ENCODE assay signal across 8 cellular contexts in the genomic region with DNA sequence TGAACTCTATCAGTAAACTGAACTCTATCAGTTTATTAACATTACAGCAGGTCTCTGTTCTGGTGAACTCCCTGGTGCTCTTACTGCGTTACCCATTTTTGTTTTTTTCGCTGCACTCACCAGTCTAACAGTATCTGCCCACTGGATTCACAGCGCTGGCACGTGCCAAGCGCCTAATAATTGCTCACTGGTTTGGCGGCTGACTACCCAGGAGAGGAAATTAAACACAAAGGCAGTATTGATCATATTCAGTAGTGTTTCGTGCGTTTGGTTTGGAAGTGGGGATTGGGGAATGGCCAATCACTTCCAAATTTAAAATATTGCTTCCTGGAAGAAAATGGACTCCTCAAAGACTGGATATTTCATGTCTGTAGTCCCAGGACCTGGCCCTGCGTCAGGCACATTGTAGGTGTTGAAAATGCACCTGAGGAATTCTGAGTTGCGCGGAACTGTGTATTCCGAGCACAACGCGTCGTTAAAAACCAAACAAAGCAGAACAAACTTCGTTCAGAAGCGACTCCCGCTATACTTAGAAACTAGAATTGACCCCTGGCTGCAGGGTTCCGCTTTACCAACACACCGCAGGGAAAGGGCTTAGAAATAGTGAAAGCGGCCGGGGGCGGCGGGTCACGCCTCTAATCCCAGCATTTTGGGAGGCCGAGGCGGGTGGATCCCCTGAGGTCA. TPM values are rescaled to one million over a fixed set of nuclear protein-coding genes. Genes with fewer than 3 reads are reported as not detected.
DNase-seq lines count a peak whose midpoint lies in the region; ATAC-seq and TF ChIP-seq lines count a peak whose summit lies in the region.

No MANE protein-coding gene starts in this region.

- peak overlapping the region; percentile 86 to 93 (median 91) for H3K27ac ChIP-seq in adrenal gland
- H3K27ac ChIP-seq in right atrium auricular region = peak overlapping the region; percentile 83 to 84
- peak overlapping the region; percentile 89 for H3K27ac ChIP-seq in rectal smooth muscle tissue (ENCODE audit: low read depth, low read length)

- WGBS in adrenal gland, 4 donors = 0 to 1% (median 1%) methylated on average over 27 of the region's 27 CpGs

- peaks cover 0 to 31% of the 10 kb centered on the region in 2 donors for H3K36me3 ChIP-seq in adrenal gland (replicated peaks in 1 of 2)
- peaks cover 27% of the 10 kb centered on the region for H3K36me3 ChIP-seq in right atrium auricular region
- H3K36me3 ChIP-seq in rectal smooth muscle tissue (ENCODE audit: control insufficient read depth, insufficient read depth, low read length) = peaks cover 17% of the 10 kb centered on the region

- H3K4me3 ChIP-seq in adrenal gland (peak overlapping the region; percentile 17 to 89 (median 84)), right atrium auricular region (peak overlapping the region; percentile 87 to 91), rectal smooth muscle tissue (ENCODE audit: low read length) (peak overlapping the region; percentile 79)

- TF ChIP-seq CTCF in adrenal gland (IDR thresholded peaks at IDR 0.05) (peak in 1 of 6 experiments; percentile 6), right atrium auricular region (IDR thresholded peaks at IDR 0.05) (no peak)

- H3K9ac ChIP-seq in rectal smooth muscle tissue (ENCODE audit: low read length) = peak overlapping the region; percentile 60

- intact Hi-C loops in adrenal gland (cut with DNase I) = no loop called here

- peaks cover 15 to 35% of the 10 kb centered on the region in 2 donors for H3K4me1 ChIP-seq in adrenal gland (replicated peaks in 1 of 2)
- H3K4me1 ChIP-seq in right atrium auricular region = peaks cover 0 to 36% of the 10 kb centered on the region in 2 donors
- H3K4me1 ChIP-seq in rectal smooth muscle tissue (ENCODE audit: control insufficient read depth, insufficient read depth, low read length) = peaks cover 24% of the 10 kb centered on the region

- peak; percentile 49 for TF ChIP-seq POLR2A in GM19099 (IDR thresholded peaks at IDR 0.05; ENCODE audit: extremely low read depth, insufficient read length, low read depth)
- peak in 1 of 2 donors; percentile 65 for TF ChIP-seq POLR2A in adrenal gland (IDR thresholded peaks at IDR 0.05)

- no peaks in the 10 kb centered on the region for H3K27me3 ChIP-seq in adrenal gland
- no peaks in the 10 kb centered on the region for H3K27me3 ChIP-seq in right atrium auricular region
- no peaks in the 10 kb centered on the region for H3K27me3 ChIP-seq in rectal smooth muscle tissue (ENCODE audit: control insufficient read depth, insufficient read depth, low read length)

- H3K9me3 ChIP-seq in adrenal gland (replicated peaks in 1 of 3) = no peaks in the 10 kb centered on the region
- no peaks in the 10 kb centered on the region for H3K9me3 ChIP-seq in right atrium auricular region

- DNase-seq in C1 segment of cervical spinal cord (lab: John Stamatoyannopoulos, UW) = peak in 12 of 14 donors; percentile 27 to 84 (median 60)
- DNase-seq in RPMI7951 (ENCODE audit: low read depth) = peak; percentile 62
- peak; percentile 38 to 67 (median 52) for DNase-seq in adrenal gland
- DNase-seq in right atrium auricular region (ENCODE audit: low spot score) = peak; percentile 64

- ATAC-seq in HG03439 (IDR thresholded peaks at IDR 0.05; ENCODE audit: unreplicated experiment) = peak; percentile 21
- no peak for ATAC-seq in esophagus mucosa

RNA-seq across cellular contexts. Expression of a gene that starts 1.1 kb away (rescaled TPM):
- total RNA-seq in RPMI7951 (2014; rRNA removed; shearing (Covaris generic)) = 2,174 and 2,304 TPM in 2 replicates
- total RNA-seq in adrenal gland = 1,000 to 10,000 TPM in 2 of 8 donors, 100 to 1,000 TPM in 6; 686 to 1,861 (median 832) TPM
- polyA plus RNA-seq in adrenal gland = 1,000 to 10,000 TPM in 1 of 3 donors, 100 to 1,000 TPM in 2; 901 to 1,022 (median 931) TPM
- 1,000 to 10,000 TPM in 1 of 2 donors, 100 to 1,000 TPM in 1; 609 to 1,510 TPM for total RNA-seq in right atrium auricular region
- total RNA-seq in esophagus mucosa = 1,299 TPM

RNA-seq across cellular contexts. Expression of a gene that starts 14.9 kb away (rescaled TPM):
- total RNA-seq in RPMI7951 (2014; rRNA removed; shearing (Covaris generic)) = 14.6 and 14.9 TPM in 2 replicates
- 10 to 100 TPM in 7 of 8 donors, 1 to 10 TPM in 1; 8.7 to 32.8 (median 14.9) TPM for total RNA-seq in adrenal gland
- polyA plus RNA-seq in adrenal gland = 10 to 100 TPM; 10.1 to 10.5 (median 10.2) TPM
- total RNA-seq in right atrium auricular region = 1 to 10 TPM; 3.2 to 3.9 TPM
- total RNA-seq in esophagus mucosa = 12.8 TPM

RNA-seq across cellular contexts. Expression of a gene that starts 55.6 kb away (rescaled TPM):
- total RNA-seq in RPMI7951 (2014; rRNA removed; shearing (Covaris generic)) = 0.12 and 0.29 TPM in 2 replicates
- total RNA-seq in adrenal gland (1 to 10 TPM; 1.6 to 9.5 (median 4.2) TPM), right atrium auricular region (1 to 10 TPM; 3.8 to 5.8 TPM), esophagus mucosa (0.28 TPM)
- 1 to 10 TPM in 2 of 3 donors, under 1 TPM in 1; 0.91 to 3.1 (median 1.4) TPM for polyA plus RNA-seq in adrenal gland
